8 cellular contexts compared by ENCODE assay signal in the genomic region with DNA sequence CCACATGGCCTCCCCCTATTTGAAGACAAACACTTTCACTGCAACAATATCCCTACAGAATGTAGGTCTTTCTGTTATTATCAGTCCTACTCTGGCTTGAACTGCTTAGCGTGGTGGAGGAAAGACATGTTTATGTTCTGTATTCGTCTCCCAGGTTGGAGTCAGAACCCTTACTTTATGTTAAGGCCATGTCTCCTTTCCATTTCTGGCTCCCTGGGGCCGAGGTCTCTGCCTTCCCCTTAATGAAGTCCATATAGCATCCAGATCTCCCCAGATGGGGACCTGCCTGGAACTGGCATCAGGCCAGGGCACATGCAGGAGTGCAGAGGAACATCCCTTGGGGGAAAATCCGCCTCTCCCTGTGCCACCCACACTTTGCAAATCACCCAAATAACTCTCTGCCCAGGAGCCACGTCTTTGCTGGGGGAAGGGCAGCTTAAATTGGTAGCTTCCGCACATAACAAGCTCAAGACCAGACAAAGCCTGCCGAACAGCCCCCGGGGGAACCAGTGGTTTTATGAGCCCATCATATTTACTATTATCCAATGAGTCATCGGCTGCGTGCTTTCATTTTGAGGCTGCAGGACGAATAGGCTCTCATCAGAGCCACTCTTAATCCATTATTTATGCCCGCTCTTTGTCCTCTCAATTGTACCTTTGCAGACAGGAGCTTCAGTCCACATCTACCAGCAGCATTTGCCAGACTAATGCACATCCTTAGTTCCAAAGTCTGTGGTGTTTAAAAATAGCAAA.
DNase-seq lines count a peak whose midpoint lies in the region; ATAC-seq and TF ChIP-seq lines count a peak whose summit lies in the region.

No MANE protein-coding gene starts in this region.

- peak overlapping the region in 1 of 4 donors; percentile 28 for H3K27ac ChIP-seq in Peyer's patch

- H3K27me3 ChIP-seq in MG63 = no peaks in the 10 kb centered on the region
- H3K27me3 ChIP-seq in Peyer's patch = no peaks in the 10 kb centered on the region

- H3K4me3 ChIP-seq in MG63 (peak overlapping the region; percentile 8; the same call in 1 of the 2 replicates), Peyer's patch (peak overlapping the region in 3 of 4 donors; percentile 3 to 22 (median 7)), foreskin fibroblast (ENCODE audit: low read depth in 1 of 2, low read length in 2 of 2) (peak overlapping the region; percentile 16 to 28)

- DNase-seq in COLO668 (lab: John Stamatoyannopoulos, UW; ENCODE audit: unreplicated experiment) = peak; percentile 93
- peak; percentile 76 for DNase-seq in MG63
- DNase-seq in Peyer's patch = peak in 2 of 3 donors; percentile 70 to 71
- peak; percentile 70 to 84 for DNase-seq in foreskin fibroblast
- no peak for DNase-seq in NCI-H446 treated with DMSO at 0.1 percent for 48 hours (lab: John Stamatoyannopoulos, UW)
- no peak for DNase-seq in activated gamma-delta T cell (lab: John Stamatoyannopoulos, UW)

- peaks cover 0 to 32% (median 5%) of the 10 kb centered on the region in 4 donors for H3K4me1 ChIP-seq in Peyer's patch

- H3K9me3 ChIP-seq in MG63 (no peaks in the 10 kb centered on the region), Peyer's patch (no peaks in the 10 kb centered on the region)

- no peak for TF ChIP-seq CTCF in Peyer's patch (IDR thresholded peaks at IDR 0.05)
- TF ChIP-seq CTCF in foreskin fibroblast (IDR thresholded peaks at IDR 0.05; ENCODE audit: low read depth, low read length) = no peak

- no peaks in the 10 kb centered on the region for H3K36me3 ChIP-seq in MG63
- no peaks in the 10 kb centered on the region for H3K36me3 ChIP-seq in Peyer's patch

- ATAC-seq in GM21619 (IDR thresholded peaks at IDR 0.05; ENCODE audit: unreplicated experiment) = no peak
- ATAC-seq in HG02852 (IDR thresholded peaks at IDR 0.05; ENCODE audit: unreplicated experiment) = no peak

- TF ChIP-seq POLR2A in Peyer's patch (IDR thresholded peaks at IDR 0.05) = no peak

Comparison
In these comparisons a context has a peak if more than half of its experiments do, and no peak if none do; other contexts are left out.
1. DNase-seq: peak in COLO668 (single experiment), MG63 (single experiment), Peyer's patch (2 of 3) and foreskin fibroblast (2 of 2); none in NCI-H446 treated with DMSO at 0.1 percent for 48 hours (single experiment) and activated gamma-delta T cell (single experiment).
2. Peak in every context shown above with its lines, with median percentiles within 50 percentile points of each other: H3K4me3 ChIP-seq.